ENCODE assay signal across 27 cellular contexts in the genomic region with DNA sequence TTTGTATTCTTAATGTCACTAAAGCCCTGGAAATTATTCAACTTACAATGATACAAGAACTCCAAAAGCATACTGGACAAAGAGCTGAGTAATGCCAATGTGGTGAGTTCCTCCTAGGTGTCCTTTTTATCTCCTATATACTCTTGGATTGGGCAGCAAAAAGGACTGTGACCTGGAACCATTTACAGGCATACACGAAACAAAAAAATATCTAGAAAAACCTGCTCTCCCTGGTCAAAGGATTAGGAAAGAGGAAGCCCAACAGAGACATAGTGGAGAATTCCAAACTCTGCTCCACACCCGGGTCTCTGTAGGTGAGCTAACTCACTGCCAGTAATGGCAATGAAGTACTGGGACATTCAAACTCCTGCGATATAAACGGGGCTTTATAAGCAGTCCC. TPM values are rescaled to one million over a fixed set of nuclear protein-coding genes. Genes with fewer than 3 reads are reported as not detected.
DNase-seq lines count a peak whose midpoint lies in the region; ATAC-seq, FAIRE-seq and TF ChIP-seq lines count a peak whose summit lies in the region.
"Had no signal": no experiment of that assay in that cellular context is flagged by ENCODE, and none has a peak within 500 bp of the region (broad histone marks: within the 10 kb centered on the region; RNA-seq: fewer than 3 reads in every experiment).

No MANE protein-coding gene starts in this region.

- H3K36me3 ChIP-seq in GM23338 (ENCODE audit: insufficient read depth) = no peaks in the 10 kb centered on the region
- H3K36me3 ChIP-seq in RWPE2 (ENCODE audit: low read depth) = no peaks in the 10 kb centered on the region
- H3K36me3 ChIP-seq in kidney (ENCODE audit: control insufficient read depth in 1 of 2, insufficient read depth in 2 of 2, low read length in 2 of 2) = no peaks in the 10 kb centered on the region
- H3K36me3 ChIP-seq: BE2C; BLaER1 treated with 17β-estradiol and CSF1 and Interleukin-3, amounts not matched to agents 10 nM and 100 nM had no signal

- H3K4me1 ChIP-seq in GM23338 (ENCODE audit: insufficient read depth) (no peaks in the 10 kb centered on the region), RWPE2 (ENCODE audit: insufficient read depth, poor library complexity, severe bottlenecking) (peaks cover 18% of the 10 kb centered on the region), kidney (ENCODE audit: control insufficient read depth in 1 of 2, insufficient read depth in 1 of 2, low read depth in 1 of 2, low read length in 2 of 2) (no peaks in the 10 kb centered on the region)
- H3K4me1 ChIP-seq: A549, BE2C had no signal

- no peaks in the 10 kb centered on the region for H3K27me3 Mint-ChIP-seq in GM23338 (ENCODE audit: insufficient read depth, low read depth, poor library complexity)
- H3K27me3 Mint-ChIP-seq in neural crest cell (ENCODE audit: low read depth) = no peaks in the 10 kb centered on the region
- H3K27me3 Mint-ChIP-seq in activated CD4-positive, alpha-beta memory T cell treated with anti-CD3 and anti-CD28 coated beads for 36 hours = no peaks in the 10 kb centered on the region
- H3K27me3 Mint-ChIP-seq: CD4-positive, alpha-beta T cell; CD8-positive, alpha-beta memory T cell had no signal

- H3K79me2 ChIP-seq in GM23338 (replicated peaks; ENCODE audit: insufficient read depth) = no peaks in the 10 kb centered on the region

- no peak overlapping the region for H3K4me3 ChIP-seq in GM23338
- H3K4me3 ChIP-seq in RWPE2 (ENCODE audit: severe bottlenecking) = no peak overlapping the region
- no peak overlapping the region for H3K4me3 ChIP-seq in kidney (ENCODE audit: low read length in 2 of 2)
- H3K4me3 ChIP-seq: A549; BLaER1 treated with 17β-estradiol and CSF1 and Interleukin-3, amounts not matched to agents 10 nM and 100 nM; GM23248 had no signal

- H3K9me2 ChIP-seq in GM23338 (ENCODE audit: insufficient read depth) = no peaks in the 10 kb centered on the region

- no peak overlapping the region for H3K27ac Mint-ChIP-seq in GM23338
- peak overlapping the region; percentile 22 for H3K27ac Mint-ChIP-seq in neural crest cell (ENCODE audit: unreplicated experiment)
- H3K27ac Mint-ChIP-seq in activated CD4-positive, alpha-beta memory T cell treated with anti-CD3 and anti-CD28 coated beads for 36 hours = no peak overlapping the region
- H3K27ac Mint-ChIP-seq: CD14-positive monocyte had no signal

- POLR2A ChIA-PET in activated CD4-positive, alpha-beta memory T cell treated with anti-CD3 and anti-CD28 coated beads for 36 hours (lab: Charles Lee) = no interaction called here

- in situ Hi-C loops in G401 (cut with HindIII; ENCODE audit: low sequenced_read_pairs) = no loop called here

- H3K9me3 Mint-ChIP-seq in GM23338 (peaks cover 15% of the 10 kb centered on the region), neural crest cell (no peaks in the 10 kb centered on the region)
- H3K9me3 Mint-ChIP-seq in activated CD4-positive, alpha-beta memory T cell treated with anti-CD3 and anti-CD28 coated beads for 36 hours = peaks cover 6% of the 10 kb centered on the region

- TF ChIP-seq CTCF in GM23338 (conservative IDR thresholded peaks at IDR 0.05; ENCODE audit: low read depth in 2 of 2) = no peak
- TF ChIP-seq CTCF in RWPE2 (IDR thresholded peaks at IDR 0.05; ENCODE audit: poor library complexity, severe bottlenecking) = no peak
- no peak for TF ChIP-seq CTCF in neural crest cell (conservative IDR thresholded peaks at IDR 0.05)
- no peak for TF ChIP-seq CTCF in kidney (IDR thresholded peaks at IDR 0.05; ENCODE audit: borderline replicate concordance, extremely low read depth, insufficient read depth)

- H4K20me1 ChIP-seq in GM23338 (replicated peaks; ENCODE audit: insufficient read depth) = no peaks in the 10 kb centered on the region
- H4K20me1 ChIP-seq: BLaER1 treated with 17β-estradiol and CSF1 and Interleukin-3, amounts not matched to agents 10 nM and 100 nM had no signal

- H3K27ac ChIP-seq in GM23338 (ENCODE audit: low read depth) (no peak overlapping the region), RWPE2 (ENCODE audit: poor library complexity, severe bottlenecking) (no peak overlapping the region), epithelial cell of prostate (peak overlapping the region; percentile 1), kidney (ENCODE audit: low read depth in 2 of 2, low read length in 2 of 2) (no peak overlapping the region)
- H3K27ac ChIP-seq: A549; BLaER1 treated with 17β-estradiol and CSF1 and Interleukin-3, amounts not matched to agents 10 nM and 100 nM; GM23248 had no signal

- H3K4me1 Mint-ChIP-seq in GM23338 (no peaks in the 10 kb centered on the region), neural crest cell (no peaks in the 10 kb centered on the region)
- H3K4me1 Mint-ChIP-seq in activated CD4-positive, alpha-beta memory T cell treated with anti-CD3 and anti-CD28 coated beads for 36 hours (ENCODE audit: low read depth) = no peaks in the 10 kb centered on the region
- H3K4me1 Mint-ChIP-seq: CD8-positive, alpha-beta memory T cell; H9 had no signal

- DNase-seq in GM23338 (ENCODE audit: low spot score) (no peak), RWPE2 (ENCODE audit: low spot score) (no peak), epithelial cell of prostate (ENCODE audit: low read depth, low spot score) (no peak), neural crest cell (ENCODE audit: low read depth, low spot score) (no peak), NCI-H345 treated with DMSO at 0.1 percent for 48 hours (lab: John Stamatoyannopoulos, UW; ENCODE audit: unreplicated experiment) (no peak), kidney (no peak), G401 (ENCODE audit: low spot score) (no peak)
- DNase-seq in activated CD4-positive, alpha-beta memory T cell treated with anti-CD3 and anti-CD28 coated beads for 36 hours = no peak
- DNase-seq: 8988T; ACHN; AML-193; BE2C; CD4-positive, alpha-beta T cell; CD8-positive, alpha-beta memory T cell; DMS 273 treated with DMSO at 0.1 percent for 48 hours; DMS79; EL; GF-D8; GM23248; H9 had no signal

- no peak for FAIRE-seq in kidney (lab: Jason Lieb, UNC)
- FAIRE-seq: A549, D721Med, GM12891, GM18507 had no signal

- no peak overlapping the region for H3K9ac ChIP-seq in kidney (ENCODE audit: low read length in 2 of 2)
- H3K9ac ChIP-seq: BLaER1 treated with 17β-estradiol and CSF1 and Interleukin-3, amounts not matched to agents 10 nM and 100 nM; GM23248 had no signal

- H3K27me3 ChIP-seq in GM23338 (ENCODE audit: insufficient read depth) (no peaks in the 10 kb centered on the region), RWPE2 (ENCODE audit: insufficient read depth, poor library complexity, severe bottlenecking) (no peaks in the 10 kb centered on the region)
- H3K27me3 ChIP-seq: BE2C; BLaER1 treated with 17β-estradiol and CSF1 and Interleukin-3, amounts not matched to agents 10 nM and 100 nM had no signal

- CTCF ChIA-PET in activated CD4-positive, alpha-beta memory T cell treated with anti-CD3 and anti-CD28 coated beads for 36 hours (lab: Charles Lee) = no interaction called here

- intact Hi-C loops in activated CD4-positive, alpha-beta memory T cell treated with anti-CD3 and anti-CD28 coated beads for 36 hours (cut with micrococcal nuclease) = no loop called here
- intact Hi-C loops in kidney (cut with DNase I) = no loop called here

- H3K36me3 Mint-ChIP-seq in GM23338 (ENCODE audit: low read depth) (peaks cover 11% of the 10 kb centered on the region; the same call in 1 of the 3 replicates), neural crest cell (ENCODE audit: low read depth) (no peaks in the 10 kb centered on the region)
- peaks cover 2% of the 10 kb centered on the region for H3K36me3 Mint-ChIP-seq in activated CD4-positive, alpha-beta memory T cell treated with anti-CD3 and anti-CD28 coated beads for 36 hours

- no peak overlapping the region for H3K4me2 ChIP-seq in GM23338
- H3K4me2 ChIP-seq: A549; BLaER1 treated with 17β-estradiol and CSF1 and Interleukin-3, amounts not matched to agents 10 nM and 100 nM had no signal

- H3K4me3 Mint-ChIP-seq in GM23338 = no peak overlapping the region
- H3K4me3 Mint-ChIP-seq in neural crest cell = no peak overlapping the region
- no peak overlapping the region for H3K4me3 Mint-ChIP-seq in activated CD4-positive, alpha-beta memory T cell treated with anti-CD3 and anti-CD28 coated beads for 36 hours
- H3K4me3 Mint-ChIP-seq: CD14-positive monocyte; CD4-positive, alpha-beta T cell; CD8-positive, alpha-beta memory T cell; H9 had no signal

- H2AFZ ChIP-seq in GM23338 = peak overlapping the region; percentile 28; the same call in 1 of the 2 replicates
- H2AFZ ChIP-seq: GM23248 had no signal

- ATAC-seq in GM23338 (no peak), RWPE2 (ENCODE audit: low read depth) (0 out of 3 replicates have a peak, but pooled peaks have one; percentile 10)
- ATAC-seq: A549, HCT116 had no signal

- H3F3A ChIP-seq in GM23338 (replicated peaks; ENCODE audit: low read depth) = no peaks in the 10 kb centered on the region

- H3K9me3 ChIP-seq in RWPE2 (ENCODE audit: severe bottlenecking) = peaks cover 3% of the 10 kb centered on the region
- no peaks in the 10 kb centered on the region for H3K9me3 ChIP-seq in kidney (ENCODE audit: control insufficient read depth in 1 of 2, low read length in 2 of 2)
- H3K9me3 ChIP-seq: A549, BE2C had no signal

TF ChIP-seq in GM23338, 12 proteins besides CTCF, POLR2A, EP300 and RAD21 (continues in another document):
- TF ChIP-seq ZNF114 (CRISPR knock-in tag; IDR thresholded peaks at IDR 0.05) (no peak), EZH2phosphoT487 (IDR thresholded peaks at IDR 0.05; ENCODE audit: unreplicated experiment) (no peak), CREB1 (CRISPR knock-in tag; IDR thresholded peaks at IDR 0.05; ENCODE audit: low read depth) (no peak), STAT1 (IDR thresholded peaks at IDR 0.05; ENCODE audit: unreplicated experiment) (no peak), POLR2AphosphoS5 (IDR thresholded peaks at IDR 0.05; ENCODE audit: low read depth) (no peak)

RNA-seq across cellular contexts. Expression of gene SULT1B1, which starts 25.3 kb away (rescaled TPM):
- total RNA-seq in GM23338 (2014; rRNA removed; shearing (Covaris generic)) = not detected in 2 replicates
- polyA plus RNA-seq in GM23338 (2016; fragmentation: Nextera tagmentation; extraction: Ambion mirVana) (not detected in 2 replicates), kidney (ENCODE audit: insufficient read depth, low read depth, low replicate concordance) (0.39 TPM)
- total RNA-seq in neural crest cell (not detected in 2 replicates), kidney (4.7 TPM)
- total RNA-seq in activated CD4-positive, alpha-beta memory T cell treated with anti-CD3 and anti-CD28 coated beads for 36 hours = under 1 TPM; 0.68 to 0.76 TPM
- not detected in 2 replicates for total RNA-seq in G401 (2014; rRNA removed; shearing (Covaris generic))
- total RNA-seq: H9 had no signal
